In genomic region chr4:2451036-2451520, GRCh38 we compare ENCODE assay signal across 25 cellular contexts. TPM values are rescaled to one million over a fixed set of nuclear protein-coding genes. Genes with fewer than 3 reads are reported as not detected.
"Had no signal": no experiment of that assay in that cellular context is flagged by ENCODE, and none has a peak within 500 bp of the region (broad histone marks: within the 10 kb centered on the region; RNA-seq: fewer than 3 reads in every experiment).

No MANE protein-coding gene starts in this region.

- H3K36me3 ChIP-seq: ascending aorta, MG63 had no signal

- H3K4me3 Mint-ChIP-seq: activated CD8-positive, alpha-beta T cell treated with anti-CD3 and anti-CD28 coated beads for 36 hours; activated naive CD4-positive, alpha-beta T cell treated with anti-CD3 and anti-CD28 coated beads, Interleukin-2, amount 10 ng/mL, durations not matched to agents 7 days and 5 days; activated naive CD8-positive, alpha-beta T cell treated with anti-CD3 and anti-CD28 coated beads, Interleukin-2, amount 10 ng/mL, durations not matched to agents 7 days and 5 days; activated T-cell treated with anti-CD3 and anti-CD28 coated beads, Interleukin-2, amount 50 U/mL, for 72 hours had no signal

- DNase-seq: activated CD4-positive, alpha-beta T cell treated with anti-CD3 and anti-CD28 coated beads for 4 hours; activated CD8-positive, alpha-beta memory T cell treated with anti-CD3 and anti-CD28 coated beads, Interleukin-2, amount 50 U/mL, for 4 hours; activated CD8-positive, alpha-beta T cell treated with anti-CD3 and anti-CD28 coated beads for 36 hours; activated gamma-delta T cell treated with Interleukin-2 at 50 U/mL for 16 hours; activated naive CD4-positive, alpha-beta T cell treated with anti-CD3 and anti-CD28 coated beads, Interleukin-2, amount 10 ng/mL, durations not matched to agents 7 days and 5 days; activated naive CD8-positive, alpha-beta T cell treated with anti-CD3 and anti-CD28 coated beads, Interleukin-2, amount 10 ng/mL, durations not matched to agents 7 days and 5 days; activated T-cell treated with anti-CD3 and anti-CD28 coated beads, Interleukin-2, amount 50 U/mL, for 72 hours; body of pancreas; MG63; MV-4-11; NCI-H1092 treated with DMSO at 0.1 percent for 48 hours; NCI-H1417 treated with DMSO at 0.1 percent for 48 hours; NCI-H1694; NCI-H2029; NCI-H2107; NCI-H345; NCI-H510A; NCI-H526 treated with DMSO at 0.1 percent for 48 hours; NCI-H82; T-helper 1 cell had no signal

- H3K27ac Mint-ChIP-seq: activated CD8-positive, alpha-beta T cell treated with anti-CD3 and anti-CD28 coated beads for 36 hours; activated naive CD4-positive, alpha-beta T cell treated with anti-CD3 and anti-CD28 coated beads, Interleukin-2, amount 10 ng/mL, durations not matched to agents 7 days and 5 days; activated naive CD8-positive, alpha-beta T cell treated with anti-CD3 and anti-CD28 coated beads, Interleukin-2, amount 10 ng/mL, durations not matched to agents 7 days and 5 days; activated T-cell treated with anti-CD3 and anti-CD28 coated beads, Interleukin-2, amount 50 U/mL, for 72 hours; activated T-helper 2 cell treated with anti-CD3 and anti-CD28 coated beads, Interferon-gamma antibody, Interleukin-2, Interleukin-4, amounts not matched to agents 10 μg/mL and 5 μg/mL and 100 μg/mL, durations not matched to agents 14 hours and 24 hours and 36 hours had no signal

- H3K27me3 ChIP-seq: ascending aorta, body of pancreas, MG63 had no signal

- H3K27me3 Mint-ChIP-seq: activated CD8-positive, alpha-beta T cell treated with anti-CD3 and anti-CD28 coated beads for 36 hours had no signal

- H3K9me3 Mint-ChIP-seq: activated CD8-positive, alpha-beta T cell treated with anti-CD3 and anti-CD28 coated beads for 36 hours; activated naive CD4-positive, alpha-beta T cell treated with anti-CD3 and anti-CD28 coated beads, Interleukin-2, amount 10 ng/mL, durations not matched to agents 7 days and 5 days; activated naive CD8-positive, alpha-beta T cell treated with anti-CD3 and anti-CD28 coated beads, Interleukin-2, amount 10 ng/mL, durations not matched to agents 7 days and 5 days; activated T-cell treated with anti-CD3 and anti-CD28 coated beads, Interleukin-2, amount 50 U/mL, for 72 hours; activated T-helper 2 cell treated with anti-CD3 and anti-CD28 coated beads, Interferon-gamma antibody, Interleukin-2, Interleukin-4, amounts not matched to agents 10 μg/mL and 5 μg/mL and 100 μg/mL, durations not matched to agents 14 hours and 24 hours and 36 hours had no signal

- H3K36me3 Mint-ChIP-seq: activated naive CD4-positive, alpha-beta T cell treated with anti-CD3 and anti-CD28 coated beads, Interleukin-2, amount 10 ng/mL, durations not matched to agents 7 days and 5 days; activated naive CD8-positive, alpha-beta T cell treated with anti-CD3 and anti-CD28 coated beads, Interleukin-2, amount 10 ng/mL, durations not matched to agents 7 days and 5 days had no signal

- H3K4me3 ChIP-seq: ascending aorta, body of pancreas, MG63, SK-N-MC had no signal

- H3K4me1 Mint-ChIP-seq: activated naive CD4-positive, alpha-beta T cell treated with anti-CD3 and anti-CD28 coated beads, Interleukin-2, amount 10 ng/mL, durations not matched to agents 7 days and 5 days; activated naive CD8-positive, alpha-beta T cell treated with anti-CD3 and anti-CD28 coated beads, Interleukin-2, amount 10 ng/mL, durations not matched to agents 7 days and 5 days had no signal

RNA-seq across cellular contexts. Expression of gene CFAP99, which starts 32.3 kb away (rescaled TPM):
- total RNA-seq: activated CD8-positive, alpha-beta T cell treated with anti-CD3 and anti-CD28 coated beads for 36 hours; activated T-cell treated with anti-CD3 and anti-CD28 coated beads, Interleukin-2, amount 50 U/mL, for 72 hours; activated T-helper 2 cell treated with anti-CD3 and anti-CD28 coated beads, Interferon-gamma antibody, Interleukin-2, Interleukin-4, amounts not matched to agents 10 μg/mL and 5 μg/mL and 100 μg/mL, durations not matched to agents 14 hours and 24 hours and 36 hours; ascending aorta; body of pancreas; OCI-LY7; T-helper 2 cell treated with Interferon-gamma antibody and Interleukin-4, amounts not matched to agents 100 ng/mL and 5 ng/mL, for 36 hours had no signal
